In genomic region chr1:148383966-148384365, GRCh38 we compare ENCODE assay signal across 1 cellular context.
TF ChIP-seq lines count a peak whose summit lies in the region.

No MANE protein-coding gene starts in this region.

TF ChIP-seq in SK-N-SH, 30 proteins besides CTCF, POLR2A, EP300 and RAD21 (continued from another document):
- no peak for TF ChIP-seq REST (IDR thresholded peaks at IDR 0.05; ENCODE audit: low read depth, low read length)
TF ChIP-seq in SK-N-SH: peak in this region for 0.
